18 cellular contexts compared by ENCODE assay signal in genomic region chr17:28256370-28256769, GRCh38.
A peak's percentile ranks its signal among the peaks of the same experiment; 100 is the strongest.
DNase-seq lines count a peak whose midpoint lies in the region; ATAC-seq, FAIRE-seq and TF ChIP-seq lines count a peak whose summit lies in the region.
"Had no signal": no experiment of that assay in that cellular context is flagged by ENCODE, and none has a peak within 500 bp of the region (broad histone marks: within the 10 kb centered on the region; RNA-seq: fewer than 3 reads in every experiment).

No MANE protein-coding gene starts in this region.

- H3K27ac Mint-ChIP-seq in Caco-2 (ENCODE audit: unreplicated experiment): no peak overlapping the region
- H3K27ac Mint-ChIP-seq: CD4-positive, CD25-positive, alpha-beta regulatory T cell; CD8-positive, alpha-beta T cell; H9 had no signal

- WGBS in K562 (ENCODE audit: insufficient coverage, low coverage, missing lambda C conversion rate): 9% methylated on average over 14 of the region's 14 CpGs
- WGBS in neuronal stem cell (ENCODE audit: extremely low coverage in 2 of 2, insufficient read length in 2 of 2, insufficient replicate concordance in 1 of 2), 2 donors: no CpG with 5 or more reads among the region's 14 CpGs

- ATAC-seq in K562 (no peak), HG03469 (IDR thresholded peaks at IDR 0.05; ENCODE audit: unreplicated experiment) (no peak)
- ATAC-seq: CD8-positive, alpha-beta T cell; GM12878; HCT116 had no signal

- no peaks in the 10 kb centered on the region for H4K20me1 ChIP-seq in K562 (replicated peaks; ENCODE audit: control insufficient read depth, insufficient read depth, low read length)

- peaks cover 0 to 9% of the 10 kb centered on the region in 2 experiments; a peak in 3 of 5 replicates for H3K4me1 ChIP-seq in K562 (replicated peaks in 1 of 2; ENCODE audit: control insufficient read depth in 2 of 2, insufficient read depth in 2 of 2, low read length in 2 of 2)
- peaks cover 0 to 2% of the 10 kb centered on the region in 2 donors for H3K4me1 ChIP-seq in neuronal stem cell (ENCODE audit: control insufficient read depth in 2 of 2, insufficient read depth in 1 of 2, low read depth in 1 of 2, low read length in 2 of 2)
- H3K4me1 ChIP-seq in Caco-2: peaks cover 5% of the 10 kb centered on the region

- CTCF ChIA-PET in K562 (lab: Yijun Ruan, JAX; ENCODE audit: low intra/inter-chr PET ratio): no interaction called here
- CTCF ChIA-PET in Caco-2 (lab: Charles Lee): no interaction called here

- no peak overlapping the region for H2BK12ac ChIP-seq in neuronal stem cell (ENCODE audit: low read length)

- BruUV-seq in K562 (replicated peaks; lab: Mats Ljungman, UMichigan) (no TSS peak), Caco-2 (replicated peaks; lab: Mats Ljungman, UMichigan) (no TSS peak)

- no peak for TF ChIP-seq EP300 in K562 (IDR thresholded peaks at IDR 0.05; ENCODE audit: low read length)

- TF ChIP-seq CTCF in K562 (IDR thresholded peaks at IDR 0.05 in 2 of 3, conservative IDR thresholded peaks at IDR 0.05 in 1 of 3; ENCODE audit: insufficient read depth in 2 of 3, low read depth in 1 of 3, low read length in 3 of 3) (no peak), Caco-2 (IDR thresholded peaks at IDR 0.05; ENCODE audit: insufficient read depth in 1 of 2, low read depth in 1 of 2, low read length in 1 of 2, severe bottlenecking in 1 of 2, unreplicated experiment in 1 of 2) (no peak)

- H3K27me3 ChIP-seq in H7 (ENCODE audit: control insufficient read depth, insufficient read depth, low read length) (no peaks in the 10 kb centered on the region), K562 (ENCODE audit: control insufficient read depth in 2 of 2, insufficient read depth in 2 of 2, low read length in 2 of 2) (peaks cover 8 to 27% of the 10 kb centered on the region in 2 experiments; a peak in 3 of 5 replicates), neuronal stem cell (ENCODE audit: control insufficient read depth in 3 of 3, insufficient read depth in 3 of 3, low read depth in 1 of 3, low read length in 3 of 3) (peaks cover 0 to 21% (median 0%) of the 10 kb centered on the region in 3 experiments), Caco-2 (replicated peaks; ENCODE audit: control insufficient read depth, insufficient read depth, low read length) (no peaks in the 10 kb centered on the region)

- no peak overlapping the region for H3K27ac ChIP-seq in K562 (ENCODE audit: extremely low read depth, low read depth, low read length)
- H3K27ac ChIP-seq in neuronal stem cell (replicated peaks; ENCODE audit: low read length): no peak overlapping the region

- POLR2A ChIA-PET in K562 (lab: Yijun Ruan, JAX) (interaction anchor here (1.1 kb wide), 1 partner anchor 13 kb away, joined by 3 read pairs; no protein-coding TSS in a partner anchor), Caco-2 (lab: Charles Lee) (no interaction called here)

- peaks cover 23% of the 10 kb centered on the region for H3K9me3 Mint-ChIP-seq in Caco-2 (ENCODE audit: unreplicated experiment)

- H2AK5ac ChIP-seq in neuronal stem cell (ENCODE audit: low read depth, low read length): peak overlapping the region; percentile 41

- H2BK15ac ChIP-seq in neuronal stem cell (ENCODE audit: low read length): peak overlapping the region; percentile 62

- no peak overlapping the region for H4K91ac ChIP-seq in neuronal stem cell (ENCODE audit: low read depth, low read length, poor library complexity)

- no peaks in the 10 kb centered on the region for H3K79me2 ChIP-seq in K562 (ENCODE audit: control insufficient read depth, insufficient read depth, low read length)

- H3K79me1 ChIP-seq in neuronal stem cell (ENCODE audit: low read depth, low read length): no peaks in the 10 kb centered on the region

- peak overlapping the region; percentile 76 for H2BK120ac ChIP-seq in neuronal stem cell (ENCODE audit: low read depth, low read length)

- DNase-seq in H7 (peak; percentile 44), K562 (ENCODE audit: extremely low read depth in 1 of 4, low spot score in 3 of 4) (no peak), neuronal stem cell (ENCODE audit: low spot score) (no peak), Caco-2 (no peak)
- no peak for DNase-seq in activated CD8-positive, alpha-beta memory T cell treated with anti-CD3 and anti-CD28 coated beads, Interleukin-2, amount 50 U/mL, for 48 hours
- DNase-seq: C1 segment of cervical spinal cord; CD4-positive, CD25-positive, alpha-beta regulatory T cell; CD8-positive, alpha-beta T cell; DMS 273 treated with DMSO at 0.1 percent for 48 hours; DMS79; EL; GDM1; GOT3; H9 had no signal

- no peak for TF ChIP-seq POLR2A in K562 (conservative IDR thresholded peaks at IDR 0.05)

- peaks cover 5% of the 10 kb centered on the region for H3K4me1 Mint-ChIP-seq in Caco-2 (ENCODE audit: low read depth, unreplicated experiment)

- intact Hi-C loops in K562 (cut with micrococcal nuclease): loop anchor here (10.0 kb wide), 1 partner anchor 168 kb away; no protein-coding TSS in a partner anchor
- intact Hi-C loops in Caco-2 (cut with micrococcal nuclease; ENCODE audit: unreplicated experiment): no loop called here

- H4K8ac ChIP-seq in neuronal stem cell (ENCODE audit: low read depth, low read length): no peak overlapping the region

- H3K27me3 Mint-ChIP-seq in Caco-2 (ENCODE audit: insufficient read depth, unreplicated experiment): peaks cover 3% of the 10 kb centered on the region

- H3K4me3 Mint-ChIP-seq in Caco-2 (ENCODE audit: unreplicated experiment): no peak overlapping the region
- H3K4me3 Mint-ChIP-seq: CD4-positive, CD25-positive, alpha-beta regulatory T cell; CD8-positive, alpha-beta T cell; H9 had no signal

- in situ Hi-C loops in K562 (cut with MboI): no loop called here

- no peak overlapping the region for H3K23ac ChIP-seq in neuronal stem cell (ENCODE audit: low read depth, low read length, poor library complexity)

- H3K4me2 ChIP-seq in K562 (ENCODE audit: insufficient read depth, low read length) (no peak overlapping the region), neuronal stem cell (ENCODE audit: insufficient read depth, low read length, poor library complexity, severe bottlenecking) (no peak overlapping the region)

- H3K14ac ChIP-seq in neuronal stem cell (ENCODE audit: low read length): no peak overlapping the region

- H3K18ac ChIP-seq in neuronal stem cell (ENCODE audit: low read length): peak overlapping the region; percentile 54

- H3K9ac ChIP-seq in K562 (ENCODE audit: insufficient read depth in 1 of 2, low read depth in 2 of 2, low read length in 2 of 2): no peak overlapping the region
- peak overlapping the region; percentile 30 for H3K9ac ChIP-seq in neuronal stem cell (ENCODE audit: low read depth, low read length, poor library complexity)

- no peak overlapping the region for H3K4ac ChIP-seq in neuronal stem cell (ENCODE audit: low read length)

- FAIRE-seq in K562 (lab: Jason Lieb, UNC): no peak
- FAIRE-seq: D721Med, GM12878 had no signal

- no peak for TF ChIP-seq RAD21 in K562 (CRISPR knock-in tag; conservative IDR thresholded peaks at IDR 0.05 in 1 of 2, IDR thresholded peaks at IDR 0.05 in 1 of 2)

- H3K9me3 ChIP-seq in K562 (replicated peaks; ENCODE audit: control insufficient read depth, insufficient read depth, low read depth, low read length): no peaks in the 10 kb centered on the region
- H3K9me3 ChIP-seq in neuronal stem cell (replicated peaks in 1 of 2; ENCODE audit: control insufficient read depth in 2 of 2, insufficient read depth in 1 of 2, low read depth in 1 of 2, low read length in 2 of 2): peaks cover 0 to 2% of the 10 kb centered on the region in 2 donors
- peaks cover 16% of the 10 kb centered on the region for H3K9me3 ChIP-seq in Caco-2

- no peaks in the 10 kb centered on the region for H3K36me3 Mint-ChIP-seq in Caco-2 (ENCODE audit: insufficient read depth, unreplicated experiment)
- H3K36me3 Mint-ChIP-seq: CD4-positive, CD25-positive, alpha-beta regulatory T cell; CD8-positive, alpha-beta T cell had no signal

- H3K9me1 ChIP-seq in K562 (ENCODE audit: control insufficient read depth, insufficient read depth, low read length): peaks cover under 1% of the 10 kb centered on the region

- H3K36me3 ChIP-seq in H7 (replicated peaks; ENCODE audit: control insufficient read depth, insufficient read depth, low read length): no peaks in the 10 kb centered on the region
- no peaks in the 10 kb centered on the region for H3K36me3 ChIP-seq in K562 (ENCODE audit: control insufficient read depth, insufficient read depth, low read length)
- H3K36me3 ChIP-seq in neuronal stem cell (replicated peaks in 1 of 2; ENCODE audit: control insufficient read depth in 2 of 2, insufficient read depth in 2 of 2, low read length in 2 of 2): no peaks in the 10 kb centered on the region
- no peaks in the 10 kb centered on the region for H3K36me3 ChIP-seq in Caco-2 (ENCODE audit: control insufficient read depth, insufficient read depth, low read length)

- H3K4me3 ChIP-seq in H7 (ENCODE audit: insufficient read depth, low read depth, low read length) (no peak overlapping the region), K562 (no peak overlapping the region), neuronal stem cell (ENCODE audit: low read length in 2 of 2) (no peak overlapping the region), Caco-2 (ENCODE audit: low read depth, low read length) (no peak overlapping the region)
- H3K4me3 ChIP-seq: GM12878 had no signal

- H2AFZ ChIP-seq in K562 (ENCODE audit: low read depth, low read length) (no peak overlapping the region), neuronal stem cell (ENCODE audit: low read length) (no peak overlapping the region)

- H2BK5ac ChIP-seq in neuronal stem cell (ENCODE audit: low read length): no peak overlapping the region

TF ChIP-seq in K562, 482 proteins besides CTCF, POLR2A, EP300 and RAD21 (continues in another document):
- TF ChIP-seq ZNF263 (CRISPR knock-in tag; IDR thresholded peaks at IDR 0.05; ENCODE audit: borderline replicate concordance): 0 out of 2 replicates have a peak, but pooled peaks have one; percentile 72
- no peak for TF ChIP-seq KLF10 (CRISPR knock-in tag; IDR thresholded peaks at IDR 0.05)
- TF ChIP-seq ZNF766 (CRISPR knock-in tag; conservative IDR thresholded peaks at IDR 0.05): no peak
- no peak for TF ChIP-seq PHF8 (IDR thresholded peaks at IDR 0.05; ENCODE audit: borderline replicate concordance, low read length)
- no peak for TF ChIP-seq GTF2B (IDR thresholded peaks at IDR 0.05; ENCODE audit: extremely low read depth, insufficient read length)
- TF ChIP-seq KAT8 (IDR thresholded peaks at IDR 0.05; ENCODE audit: low read depth): no peak
